Comparison of ENCODE assay signal across 25 cellular contexts in the genomic region with DNA sequence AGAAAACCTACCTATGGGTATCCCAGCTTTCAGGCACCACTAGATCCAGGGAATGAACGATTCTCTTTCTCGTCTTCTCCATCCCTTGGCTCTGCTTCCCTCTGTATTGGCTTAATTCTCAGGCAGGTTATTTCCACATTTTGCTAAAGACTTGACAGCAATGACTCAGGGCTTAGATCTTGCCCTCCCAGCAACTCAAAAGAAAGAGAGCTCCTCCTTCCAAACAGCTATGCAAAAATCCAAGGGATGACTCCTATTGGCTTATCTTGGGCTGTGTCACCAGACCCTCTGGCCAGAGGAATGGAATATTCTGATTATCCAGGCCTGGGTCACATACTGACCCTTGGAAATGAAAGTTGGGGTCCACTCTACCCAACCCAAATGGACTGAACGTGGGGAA.
DNase-seq lines count a peak whose midpoint lies in the region; ATAC-seq and TF ChIP-seq lines count a peak whose summit lies in the region.
"Had no signal": no experiment of that assay in that cellular context is flagged by ENCODE, and none has a peak within 500 bp of the region (broad histone marks: within the 10 kb centered on the region; RNA-seq: fewer than 3 reads in every experiment).

No MANE protein-coding gene starts in this region.

- H4K20me1 ChIP-seq in mammary epithelial cell (ENCODE audit: insufficient read depth, low read length) = no peaks in the 10 kb centered on the region
- no peaks in the 10 kb centered on the region for H4K20me1 ChIP-seq in neural progenitor cell (ENCODE audit: low read depth)

- CTCF ChIA-PET in mammary epithelial cell (lab: Charles Lee; ENCODE audit: low non-redundant PET) = interaction anchor here (0.6 kb wide), 1 partner anchor 65 kb away, joined by 4 read pairs; no protein-coding TSS in a partner anchor

- H3K27ac Mint-ChIP-seq in neural progenitor cell = peak overlapping the region; percentile 67
- no peak overlapping the region for H3K27ac Mint-ChIP-seq in natural killer cell treated with Interleukin-12 subunit alpha and Interleukin-12 subunit beta and Interleukin-15 and Interleukin-18, amount 100 ng/mL, for 72 hours
- no peak overlapping the region for H3K27ac Mint-ChIP-seq in activated T-helper 2 cell treated with anti-CD3 and anti-CD28 coated beads, Interferon-gamma antibody, Interleukin-2, Interleukin-4, amounts not matched to agents 10 μg/mL and 5 μg/mL and 100 μg/mL, durations not matched to agents 14 hours and 24 hours and 36 hours
- H3K27ac Mint-ChIP-seq: CD8-positive, alpha-beta memory T cell had no signal

- no peaks in the 10 kb centered on the region for H3K9me3 ChIP-seq in mammary epithelial cell (replicated peaks; ENCODE audit: insufficient read depth, low read length)
- no peaks in the 10 kb centered on the region for H3K9me3 ChIP-seq in neural progenitor cell (ENCODE audit: low read depth)
- no peaks in the 10 kb centered on the region for H3K9me3 ChIP-seq in MG63
- H3K9me3 ChIP-seq: Peyer's patch, SJSA1 had no signal

- dilution Hi-C loops in mammary epithelial cell (cut with HindIII; ENCODE audit: low sequenced_read_pairs) = no loop called here

- peaks cover 3% of the 10 kb centered on the region for H3K27me3 Mint-ChIP-seq in neural progenitor cell (ENCODE audit: insufficient read depth, low read depth)
- H3K27me3 Mint-ChIP-seq in natural killer cell treated with Interleukin-12 subunit alpha and Interleukin-12 subunit beta and Interleukin-15 and Interleukin-18, amount 100 ng/mL, for 72 hours = peaks cover 6 to 22% of the 10 kb centered on the region in 2 donors
- no peaks in the 10 kb centered on the region for H3K27me3 Mint-ChIP-seq in activated T-helper 2 cell treated with anti-CD3 and anti-CD28 coated beads, Interferon-gamma antibody, Interleukin-2, Interleukin-4, amounts not matched to agents 10 μg/mL and 5 μg/mL and 100 μg/mL, durations not matched to agents 14 hours and 24 hours and 36 hours (ENCODE audit: low read depth)
- H3K27me3 Mint-ChIP-seq: CD8-positive, alpha-beta memory T cell had no signal

- in situ Hi-C loops in mammary epithelial cell (cut with MboI; ENCODE audit: low sequenced_read_pairs in 2 of 2) = loop anchor here (10.0 to 25.0 kb wide), 3 partner anchors 235 to 552 kb away; no protein-coding TSS in a partner anchor

- intact Hi-C loops in mammary epithelial cell (cut with micrococcal nuclease) = loop anchor here (5.0 kb wide), 1 partner anchor 167 kb away; no protein-coding TSS in a partner anchor
- intact Hi-C loops in activated T-helper 2 cell treated with anti-CD3 and anti-CD28 coated beads, Interferon-gamma antibody, Interleukin-2, Interleukin-4, amounts not matched to agents 10 μg/mL and 5 μg/mL and 100 μg/mL, durations not matched to agents 14 hours and 24 hours and 36 hours (cut with micrococcal nuclease) = no loop called here

- DNase-seq in EH (ENCODE audit: low read depth) (peak; percentile 8), mammary epithelial cell (peak; percentile 70), foreskin keratinocyte (peak; percentile 38 to 68), neural progenitor cell (ENCODE audit: low spot score) (no peak), MG63 (no peak), NCI-H524 treated with DMSO at 0.1 percent for 48 hours (lab: John Stamatoyannopoulos, UW) (no peak)
- no peak for DNase-seq in natural killer cell treated with Interleukin-12 subunit alpha and Interleukin-12 subunit beta and Interleukin-15 and Interleukin-18, amount 100 ng/mL, for 72 hours (ENCODE audit: low spot score)
- no peak for DNase-seq in activated T-helper 2 cell treated with anti-CD3 and anti-CD28 coated beads, Interferon-gamma antibody, Interleukin-2, Interleukin-4, amounts not matched to agents 10 μg/mL and 5 μg/mL and 100 μg/mL, durations not matched to agents 14 hours and 24 hours and 36 hours (ENCODE audit: low spot score)
- DNase-seq: CD8-positive, alpha-beta memory T cell; DMS53; GOT3; HCEC 1CT; KG1; MV-4-11; NCI-H1694; NCI-H2081; NCI-H2171; NCI-H345; NCI-H524; NCI-H82; Peyer's patch had no signal

- H3K9me3 Mint-ChIP-seq in neural progenitor cell = peaks cover 5% of the 10 kb centered on the region
- H3K9me3 Mint-ChIP-seq in natural killer cell treated with Interleukin-12 subunit alpha and Interleukin-12 subunit beta and Interleukin-15 and Interleukin-18, amount 100 ng/mL, for 72 hours = no peaks in the 10 kb centered on the region
- no peaks in the 10 kb centered on the region for H3K9me3 Mint-ChIP-seq in activated T-helper 2 cell treated with anti-CD3 and anti-CD28 coated beads, Interferon-gamma antibody, Interleukin-2, Interleukin-4, amounts not matched to agents 10 μg/mL and 5 μg/mL and 100 μg/mL, durations not matched to agents 14 hours and 24 hours and 36 hours
- H3K9me3 Mint-ChIP-seq: CD8-positive, alpha-beta memory T cell had no signal

- H3K27me3 ChIP-seq in mammary epithelial cell (ENCODE audit: insufficient read depth, low read length) (no peaks in the 10 kb centered on the region), foreskin keratinocyte (no peaks in the 10 kb centered on the region), neural progenitor cell (no peaks in the 10 kb centered on the region), MG63 (no peaks in the 10 kb centered on the region)
- H3K27me3 ChIP-seq: Peyer's patch, SJSA1 had no signal

- H3K4me3 Mint-ChIP-seq in neural progenitor cell = no peak overlapping the region
- no peak overlapping the region for H3K4me3 Mint-ChIP-seq in natural killer cell treated with Interleukin-12 subunit alpha and Interleukin-12 subunit beta and Interleukin-15 and Interleukin-18, amount 100 ng/mL, for 72 hours
- no peak overlapping the region for H3K4me3 Mint-ChIP-seq in activated T-helper 2 cell treated with anti-CD3 and anti-CD28 coated beads, Interferon-gamma antibody, Interleukin-2, Interleukin-4, amounts not matched to agents 10 μg/mL and 5 μg/mL and 100 μg/mL, durations not matched to agents 14 hours and 24 hours and 36 hours (ENCODE audit: low read depth)
- H3K4me3 Mint-ChIP-seq: CD8-positive, alpha-beta memory T cell had no signal

- no peak overlapping the region for H2AFZ ChIP-seq in mammary epithelial cell (ENCODE audit: low read depth, low read length)
- H2AFZ ChIP-seq in neural progenitor cell (replicated peaks) = no peak overlapping the region

- H3K79me2 ChIP-seq in mammary epithelial cell (ENCODE audit: insufficient read depth, low read length) = no peaks in the 10 kb centered on the region
- no peaks in the 10 kb centered on the region for H3K79me2 ChIP-seq in neural progenitor cell (ENCODE audit: low read depth)

- TF ChIP-seq CTCF in mammary epithelial cell (conservative IDR thresholded peaks at IDR 0.05 in 1 of 2, IDR thresholded peaks at IDR 0.05 in 1 of 2; ENCODE audit: extremely low read depth in 1 of 2, insufficient read depth in 1 of 2, low read depth in 1 of 2, low read length in 2 of 2) (no peak), foreskin keratinocyte (conservative IDR thresholded peaks at IDR 0.05) (no peak), neural progenitor cell (IDR thresholded peaks at IDR 0.05) (no peak)

- H3K4me1 ChIP-seq in mammary epithelial cell (ENCODE audit: insufficient read depth, low read length) (peaks cover 15% of the 10 kb centered on the region), foreskin keratinocyte (no peaks in the 10 kb centered on the region), neural progenitor cell (peaks cover 15% of the 10 kb centered on the region)
- H3K4me1 ChIP-seq: Peyer's patch, SJSA1 had no signal

- BruUV-seq in mammary epithelial cell (replicated peaks; lab: Mats Ljungman, UMichigan) = no TSS peak

- peak; percentile 70 for ATAC-seq in foreskin keratinocyte
- ATAC-seq in natural killer cell treated with Interleukin-12 subunit alpha and Interleukin-12 subunit beta and Interleukin-15 and Interleukin-18, amount 100 ng/mL, for 72 hours = no peak
- ATAC-seq: Right ventricle myocardium inferior had no signal

- H3K4me2 ChIP-seq in mammary epithelial cell (ENCODE audit: insufficient read depth, low read depth, low read length) (peak overlapping the region; percentile 58), neural progenitor cell (no peak overlapping the region)

- H3K4me1 Mint-ChIP-seq in neural progenitor cell = peaks cover 40% of the 10 kb centered on the region
- H3K4me1 Mint-ChIP-seq in natural killer cell treated with Interleukin-12 subunit alpha and Interleukin-12 subunit beta and Interleukin-15 and Interleukin-18, amount 100 ng/mL, for 72 hours (ENCODE audit: low read depth in 2 of 2) = no peaks in the 10 kb centered on the region
- H3K4me1 Mint-ChIP-seq in activated T-helper 2 cell treated with anti-CD3 and anti-CD28 coated beads, Interferon-gamma antibody, Interleukin-2, Interleukin-4, amounts not matched to agents 10 μg/mL and 5 μg/mL and 100 μg/mL, durations not matched to agents 14 hours and 24 hours and 36 hours (ENCODE audit: low read depth) = no peaks in the 10 kb centered on the region
- H3K4me1 Mint-ChIP-seq: CD8-positive, alpha-beta memory T cell had no signal

- H3F3A ChIP-seq in neural progenitor cell (ENCODE audit: low read depth) = peaks cover 7% of the 10 kb centered on the region

- H3K9ac ChIP-seq in mammary epithelial cell (ENCODE audit: insufficient read depth, low read length) (no peak overlapping the region), neural progenitor cell (no peak overlapping the region)

- 67% methylated on average over 3 of the region's 3 CpGs for WGBS in mammary epithelial cell (ENCODE audit: low coverage, missing lambda C conversion rate)

- peaks cover 3% of the 10 kb centered on the region for H3K36me3 Mint-ChIP-seq in neural progenitor cell
- H3K36me3 Mint-ChIP-seq in natural killer cell treated with Interleukin-12 subunit alpha and Interleukin-12 subunit beta and Interleukin-15 and Interleukin-18, amount 100 ng/mL, for 72 hours = no peaks in the 10 kb centered on the region
- no peaks in the 10 kb centered on the region for H3K36me3 Mint-ChIP-seq in activated T-helper 2 cell treated with anti-CD3 and anti-CD28 coated beads, Interferon-gamma antibody, Interleukin-2, Interleukin-4, amounts not matched to agents 10 μg/mL and 5 μg/mL and 100 μg/mL, durations not matched to agents 14 hours and 24 hours and 36 hours (ENCODE audit: low read depth)
- H3K36me3 Mint-ChIP-seq: CD8-positive, alpha-beta memory T cell had no signal

- H3K4me3 ChIP-seq in mammary epithelial cell (replicated peaks in 1 of 3; ENCODE audit: insufficient read depth in 1 of 3, low read depth in 2 of 3, low read length in 3 of 3) (no peak overlapping the region), neural progenitor cell (no peak overlapping the region), MG63 (no peak overlapping the region)
- H3K4me3 ChIP-seq: Peyer's patch, SJSA1 had no signal

- H3K27ac ChIP-seq in mammary epithelial cell (ENCODE audit: insufficient read depth, low read depth, low read length) = peak overlapping the region; percentile 59
- no peak overlapping the region for H3K27ac ChIP-seq in foreskin keratinocyte
- no peak overlapping the region for H3K27ac ChIP-seq in neural progenitor cell
- H3K27ac ChIP-seq: C4-2B, HL-60, Peyer's patch, SJSA1 had no signal

- H3K36me3 ChIP-seq in mammary epithelial cell (ENCODE audit: insufficient read depth, low read length) = no peaks in the 10 kb centered on the region
- H3K36me3 ChIP-seq in neural progenitor cell = no peaks in the 10 kb centered on the region
- no peaks in the 10 kb centered on the region for H3K36me3 ChIP-seq in MG63
- H3K36me3 ChIP-seq: Peyer's patch, SJSA1 had no signal

Comparison
In these comparisons a context has a peak if more than half of its experiments do, and no peak if none do; other contexts are left out.
1. DNase-seq: peak in EH (single experiment), mammary epithelial cell (single experiment) and foreskin keratinocyte (2 of 2); none in neural progenitor cell (single experiment), natural killer cell treated with Interleukin-12 subunit alpha and Interleukin-12 subunit beta and Interleukin-15 and Interleukin-18, amount 100 ng/mL, for 72 hours (single experiment), MG63 (single experiment), NCI-H524 treated with DMSO at 0.1 percent for 48 hours (single experiment) and activated T-helper 2 cell treated with anti-CD3 and anti-CD28 coated beads, Interferon-gamma antibody, Interleukin-2, Interleukin-4, amounts not matched to agents 10 μg/mL and 5 μg/mL and 100 μg/mL, durations not matched to agents 14 hours and 24 hours and 36 hours (single experiment).